12 cellular contexts compared by ENCODE assay signal in the genomic region with DNA sequence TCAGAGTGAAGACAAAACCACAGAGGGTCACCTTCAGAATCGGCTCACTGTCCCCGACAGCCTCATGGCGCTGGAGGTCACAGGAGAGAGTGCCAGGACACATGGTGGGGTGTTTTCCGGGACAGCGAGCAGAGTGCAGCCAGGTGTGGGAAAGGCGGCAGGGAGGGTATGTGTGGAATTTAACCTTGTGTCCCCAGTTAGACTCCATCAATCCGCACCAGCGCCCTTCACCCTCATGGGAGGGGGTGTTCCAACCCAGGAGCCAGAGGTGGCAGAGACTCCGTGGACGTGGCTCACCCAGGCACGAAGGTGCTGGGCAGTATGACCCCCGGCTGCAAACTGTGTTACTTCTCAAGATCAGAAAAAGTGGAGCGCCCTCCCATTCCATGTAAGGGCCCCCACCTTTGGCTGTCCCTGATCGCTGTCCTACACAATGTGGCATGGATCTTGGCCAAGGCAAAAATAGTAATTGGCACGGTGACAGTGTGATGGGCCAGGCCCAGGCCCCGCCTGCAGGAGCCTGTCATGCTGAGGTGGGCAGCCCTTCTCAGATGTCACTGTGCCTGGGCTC.
DNase-seq lines count a peak whose midpoint lies in the region; ATAC-seq and TF ChIP-seq lines count a peak whose summit lies in the region.
"Had no signal": no experiment of that assay in that cellular context is flagged by ENCODE, and none has a peak within 500 bp of the region (broad histone marks: within the 10 kb centered on the region; RNA-seq: fewer than 3 reads in every experiment).

No MANE protein-coding gene starts in this region.

- no peaks in the 10 kb centered on the region for H3K27me3 Mint-ChIP-seq in progenitor cell of endocrine pancreas
- H3K27me3 Mint-ChIP-seq in activated CD4-positive, alpha-beta T cell treated with anti-CD3 and anti-CD28 coated beads for 36 hours: no peaks in the 10 kb centered on the region

- no peak overlapping the region for H3K27ac ChIP-seq in RWPE1

- no peaks in the 10 kb centered on the region for H3K9me3 Mint-ChIP-seq in progenitor cell of endocrine pancreas (ENCODE audit: low read depth)
- H3K9me3 Mint-ChIP-seq in activated CD4-positive, alpha-beta T cell treated with anti-CD3 and anti-CD28 coated beads for 36 hours (ENCODE audit: low read depth): no peaks in the 10 kb centered on the region
- H3K9me3 Mint-ChIP-seq: naive B cell had no signal

- peaks cover 17% of the 10 kb centered on the region for H3K4me1 Mint-ChIP-seq in progenitor cell of endocrine pancreas (ENCODE audit: low read depth)
- H3K4me1 Mint-ChIP-seq in activated CD4-positive, alpha-beta T cell treated with anti-CD3 and anti-CD28 coated beads for 36 hours: no peaks in the 10 kb centered on the region

- POLR2A ChIA-PET in RWPE1 (lab: Yijun Ruan, JAX; ENCODE audit: low non-redundant PET): no interaction called here
- POLR2A ChIA-PET in activated CD4-positive, alpha-beta T cell treated with anti-CD3 and anti-CD28 coated beads for 36 hours (lab: Charles Lee): no interaction called here

- H3K36me3 Mint-ChIP-seq in progenitor cell of endocrine pancreas (ENCODE audit: insufficient read depth): no peaks in the 10 kb centered on the region
- H3K36me3 Mint-ChIP-seq in activated CD4-positive, alpha-beta T cell treated with anti-CD3 and anti-CD28 coated beads for 36 hours (ENCODE audit: low read depth): no peaks in the 10 kb centered on the region
- H3K36me3 Mint-ChIP-seq: naive B cell had no signal

- TF ChIP-seq CTCF in RWPE1 (conservative IDR thresholded peaks at IDR 0.05; ENCODE audit: low read depth) (no peak), progenitor cell of endocrine pancreas (IDR thresholded peaks at IDR 0.05; ENCODE audit: unreplicated experiment) (no peak)

- peak; percentile 86 for DNase-seq in COR-L47 (lab: John Stamatoyannopoulos, UW)
- peak; percentile 84 for DNase-seq in NCI-H1436 treated with DMSO at 0.1 percent for 48 hours (lab: John Stamatoyannopoulos, UW)
- DNase-seq in glomerular visceral epithelial cell (ENCODE audit: extremely low spot score): peak; percentile 73
- peak; percentile 28 for DNase-seq in mucosa of gallbladder (ENCODE audit: low spot score)
- no peak for DNase-seq in RWPE1 (ENCODE audit: low spot score)
- DNase-seq in progenitor cell of endocrine pancreas (ENCODE audit: low spot score, unreplicated experiment): no peak
- no peak for DNase-seq in activated CD4-positive, alpha-beta T cell treated with anti-CD3 and anti-CD28 coated beads for 36 hours
- DNase-seq: activated CD4-positive, alpha-beta T cell treated with anti-CD3 and anti-CD28 coated beads for 48 hours; activated gamma-delta T cell; naive B cell; NK-92 treated with Interleukin-12 subunit alpha and Interleukin-12 subunit beta, amount 100 ng/mL, for 24 hours had no signal

- CTCF ChIA-PET in RWPE1 (lab: Yijun Ruan, JAX): interaction anchor here (0.6 kb wide), 2 partner anchors 17 to 18 kb away, joined by 3 read pairs; no protein-coding TSS in a partner anchor
- CTCF ChIA-PET in activated CD4-positive, alpha-beta T cell treated with anti-CD3 and anti-CD28 coated beads for 36 hours (lab: Charles Lee): interaction anchor here (0.7 kb wide), 1 partner anchor 41 kb away, joined by 3 read pairs; no protein-coding TSS in a partner anchor

- no peak for ATAC-seq in HG03039 (IDR thresholded peaks at IDR 0.05; ENCODE audit: unreplicated experiment)
- ATAC-seq in activated CD4-positive, alpha-beta T cell treated with anti-CD3 and anti-CD28 coated beads for 36 hours: no peak

- intact Hi-C loops in activated CD4-positive, alpha-beta T cell treated with anti-CD3 and anti-CD28 coated beads for 36 hours (cut with DNase I, micrococcal nuclease): no loop called here

- no peak overlapping the region for H3K27ac Mint-ChIP-seq in progenitor cell of endocrine pancreas
- H3K27ac Mint-ChIP-seq in activated CD4-positive, alpha-beta T cell treated with anti-CD3 and anti-CD28 coated beads for 36 hours: no peak overlapping the region

- no peak overlapping the region for H3K4me3 Mint-ChIP-seq in progenitor cell of endocrine pancreas (ENCODE audit: low read depth)
- no peak overlapping the region for H3K4me3 Mint-ChIP-seq in activated CD4-positive, alpha-beta T cell treated with anti-CD3 and anti-CD28 coated beads for 36 hours

Comparison
In these comparisons a context has a peak if more than half of its experiments do, and no peak if none do; other contexts are left out.
1. DNase-seq: peak in COR-L47 (single experiment), NCI-H1436 treated with DMSO at 0.1 percent for 48 hours (single experiment), glomerular visceral epithelial cell (single experiment) and mucosa of gallbladder (single experiment); none in RWPE1 (single experiment), progenitor cell of endocrine pancreas (single experiment) and activated CD4-positive, alpha-beta T cell treated with anti-CD3 and anti-CD28 coated beads for 36 hours (single experiment).